In the genomic region with DNA sequence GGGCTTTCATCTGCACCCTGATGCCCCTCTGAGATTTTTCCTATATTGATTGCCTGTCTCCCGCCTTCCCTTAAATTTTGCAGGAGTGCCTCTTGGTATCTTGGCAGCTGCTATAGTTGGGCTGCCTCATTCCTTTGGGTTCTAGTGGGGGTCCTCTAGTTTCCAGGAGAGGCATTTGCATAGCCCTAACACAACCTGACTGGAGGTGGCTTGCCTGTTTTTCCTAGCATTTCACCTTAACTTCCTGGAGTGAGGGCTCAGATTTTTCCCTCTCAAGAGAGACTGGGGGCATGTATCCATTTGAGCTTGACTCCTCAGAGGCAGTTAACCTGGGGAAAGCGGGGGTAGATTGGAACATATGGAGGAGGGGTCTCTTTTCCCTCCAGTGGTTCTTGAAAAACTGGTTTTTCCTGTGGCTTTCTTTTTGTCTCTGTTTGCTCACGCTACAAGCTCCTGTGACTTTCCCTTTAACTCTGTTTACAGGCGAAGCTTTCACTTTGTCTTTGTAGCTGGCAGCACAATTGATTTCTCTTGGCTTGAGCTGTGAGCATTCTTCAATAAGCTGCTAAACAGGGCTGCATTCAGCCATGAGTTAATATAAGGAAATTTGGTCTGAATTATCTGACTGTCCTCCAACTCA, we compare ENCODE assay signal across 12 cellular contexts. TPM values are rescaled to one million over a fixed set of nuclear protein-coding genes. Genes with fewer than 3 reads are reported as not detected.
DNase-seq lines count a peak whose midpoint lies in the region; ATAC-seq and TF ChIP-seq lines count a peak whose summit lies in the region.
"Had no signal": no experiment of that assay in that cellular context is flagged by ENCODE, and none has a peak within 500 bp of the region (broad histone marks: within the 10 kb centered on the region; RNA-seq: fewer than 3 reads in every experiment).

No MANE protein-coding gene starts in this region.

- H3K4me1 ChIP-seq in esophagus squamous epithelium = peaks cover 0 to 35% (median 11%) of the 10 kb centered on the region in 3 donors
- H3K4me1 ChIP-seq: spleen had no signal

- DNase-seq in DMS53 treated with DMSO at 0.1 percent for 48 hours (lab: John Stamatoyannopoulos, UW; ENCODE audit: unreplicated experiment) (peak; percentile 85), NCI-H345 treated with DMSO at 0.1 percent for 48 hours (lab: John Stamatoyannopoulos, UW; ENCODE audit: unreplicated experiment) (peak; percentile 55), esophagus squamous epithelium (lab: John Stamatoyannopoulos, UW) (no peak), neural crest cell (ENCODE audit: low read depth, low spot score) (no peak), osteocyte (ENCODE audit: extremely low spot score, unreplicated experiment) (no peak)
- DNase-seq in activated CD4-positive, alpha-beta T cell treated with anti-CD3 and anti-CD28 coated beads, Interleukin-2, amount 50 U/mL, for 4 hours = no peak
- DNase-seq: erythroblast, spleen had no signal

- no peaks in the 10 kb centered on the region for H3K27me3 ChIP-seq in esophagus squamous epithelium
- H3K27me3 ChIP-seq: spleen had no signal

- H3K27ac Mint-ChIP-seq in neural crest cell (ENCODE audit: unreplicated experiment) (peak overlapping the region; percentile 10), osteocyte (ENCODE audit: unreplicated experiment) (no peak overlapping the region)

- intact Hi-C loops in esophagus squamous epithelium (cut with DNase I) = no loop called here

- H3K27me3 Mint-ChIP-seq in neural crest cell (ENCODE audit: low read depth) = peaks cover 3% of the 10 kb centered on the region
- peaks cover 3% of the 10 kb centered on the region for H3K27me3 Mint-ChIP-seq in osteocyte (ENCODE audit: unreplicated experiment)

- no peaks in the 10 kb centered on the region for H3K36me3 ChIP-seq in esophagus squamous epithelium
- H3K36me3 ChIP-seq: spleen had no signal

- ATAC-seq in HG03354 (IDR thresholded peaks at IDR 0.05; ENCODE audit: poor library complexity, severe bottlenecking, unreplicated experiment) = no peak
- ATAC-seq in HG03097 (IDR thresholded peaks at IDR 0.05; ENCODE audit: low FRiP score, unreplicated experiment) = no peak

- peaks cover 22% of the 10 kb centered on the region for H3K4me1 Mint-ChIP-seq in neural crest cell
- H3K4me1 Mint-ChIP-seq in osteocyte (ENCODE audit: unreplicated experiment) = peaks cover 5% of the 10 kb centered on the region

- H3K27ac ChIP-seq in esophagus squamous epithelium = peak overlapping the region; percentile 66 to 74 (median 71)
- H3K27ac ChIP-seq: spleen had no signal

- H3K9me3 ChIP-seq in esophagus squamous epithelium = no peaks in the 10 kb centered on the region

- H3K9me3 Mint-ChIP-seq in neural crest cell (no peaks in the 10 kb centered on the region), osteocyte (ENCODE audit: unreplicated experiment) (no peaks in the 10 kb centered on the region)

- H3K4me3 Mint-ChIP-seq in neural crest cell (peak overlapping the region; percentile 47), osteocyte (ENCODE audit: unreplicated experiment) (no peak overlapping the region)

- H3K36me3 Mint-ChIP-seq in neural crest cell (ENCODE audit: low read depth) (no peaks in the 10 kb centered on the region), osteocyte (ENCODE audit: unreplicated experiment) (no peaks in the 10 kb centered on the region)

- no peak for TF ChIP-seq POLR2A in esophagus squamous epithelium (IDR thresholded peaks at IDR 0.05)

- H3K4me3 ChIP-seq in esophagus squamous epithelium = peak overlapping the region; percentile 18 to 55 (median 38)
- H3K4me3 ChIP-seq: spleen had no signal

- TF ChIP-seq CTCF in esophagus squamous epithelium (IDR thresholded peaks at IDR 0.05) = no peak
- no peak for TF ChIP-seq CTCF in neural crest cell (conservative IDR thresholded peaks at IDR 0.05)
- no peak for TF ChIP-seq CTCF in osteocyte (IDR thresholded peaks at IDR 0.05)

- WGBS in esophagus squamous epithelium, 2 donors = 13 to 34% methylated on average over 3 to 4 of the region's 4 CpGs

RNA-seq across cellular contexts. Expression of a gene that starts 45.9 kb away (rescaled TPM):
- total RNA-seq in esophagus squamous epithelium = not detected
- total RNA-seq in neural crest cell = not detected in 2 replicates
- not detected in 2 replicates for total RNA-seq in osteocyte
- total RNA-seq: HT1080, Right ventricle myocardium inferior, spleen had no signal

Comparison
In these comparisons a context has a peak if more than half of its experiments do, and no peak if none do; other contexts are left out.
1. DNase-seq: peak in DMS53 treated with DMSO at 0.1 percent for 48 hours (single experiment) and NCI-H345 treated with DMSO at 0.1 percent for 48 hours (single experiment); none in esophagus squamous epithelium (single experiment), neural crest cell (single experiment), activated CD4-positive, alpha-beta T cell treated with anti-CD3 and anti-CD28 coated beads, Interleukin-2, amount 50 U/mL, for 4 hours (0 of 2) and osteocyte (single experiment).